Comparison of ENCODE assay signal across 17 cellular contexts in genomic region chr4:6418193-6418755, GRCh38. TPM values are rescaled to one million over a fixed set of nuclear protein-coding genes. Genes with fewer than 3 reads are reported as not detected.
"Had no signal": no experiment of that assay in that cellular context is flagged by ENCODE, and none has a peak within 500 bp of the region (broad histone marks: within the 10 kb centered on the region; RNA-seq: fewer than 3 reads in every experiment).

No MANE protein-coding gene starts in this region.

- H3K27ac ChIP-seq: cardiac muscle cell, ovary, right atrium auricular region, testis, tibial nerve had no signal

- DNase-seq: cerebellar nuclear complex; islet precursor cell; naive thymus-derived CD4-positive, alpha-beta T cell; nephron progenitor cell; ovary; stimulated activated CD4-positive, alpha-beta T cell treated with anti-CD3 and anti-CD28 coated beads, Interleukin-4, amount 100 ng/mL, for 1 hour; testis had no signal

- FAIRE-seq: colon, frontal cortex had no signal

- H3K9me3 Mint-ChIP-seq: dendritic cell treated with granulocyte-macrophage colony-stimulating factor and Interleukin-4, amounts not matched to agents 40 ng/mL and 50 ng/mL, for 4 days; nephron progenitor cell; stimulated activated naive CD8-positive, alpha-beta T cell treated with anti-CD3 and anti-CD28 coated beads, Interleukin-15, Interleukin-2, amounts not matched to agents 100 ng/mL and 50 ng/mL, for 24 hours had no signal

- H3K36me3 ChIP-seq: cardiac muscle cell, ovary, right atrium auricular region, tibial nerve had no signal

- H3K4me3 ChIP-seq: cardiac muscle cell, ovary, right atrium auricular region, smooth muscle cell, testis, tibial nerve had no signal

- H3K36me3 Mint-ChIP-seq: naive thymus-derived CD4-positive, alpha-beta T cell; stimulated activated memory B cell treated with anti-CD40 and anti-IgM and Interleukin-4, amounts not matched to agents 10 μg/mL and 1 μg/mL and 100 μg/mL, for 72 hours had no signal

- H3K4me3 Mint-ChIP-seq: dendritic cell treated with granulocyte-macrophage colony-stimulating factor and Interleukin-4, amounts not matched to agents 40 ng/mL and 50 ng/mL, for 4 days; naive thymus-derived CD4-positive, alpha-beta T cell; nephron progenitor cell; stimulated activated memory B cell treated with anti-CD40 and anti-IgM and Interleukin-4, amounts not matched to agents 10 μg/mL and 1 μg/mL and 100 μg/mL, for 72 hours; stimulated activated naive CD8-positive, alpha-beta T cell treated with anti-CD3 and anti-CD28 coated beads, Interleukin-15, Interleukin-2, amounts not matched to agents 100 ng/mL and 50 ng/mL, for 24 hours had no signal

- ATAC-seq: naive thymus-derived CD4-positive, alpha-beta T cell; stimulated activated memory B cell treated with anti-CD40 and anti-IgM and Interleukin-4, amounts not matched to agents 10 μg/mL and 1 μg/mL and 100 μg/mL, for 72 hours had no signal

- H3K27me3 ChIP-seq: cardiac muscle cell, ovary, right atrium auricular region, testis, tibial nerve had no signal

- H3K27ac Mint-ChIP-seq: dendritic cell treated with granulocyte-macrophage colony-stimulating factor and Interleukin-4, amounts not matched to agents 40 ng/mL and 50 ng/mL, for 4 days; naive thymus-derived CD4-positive, alpha-beta T cell; nephron progenitor cell; stimulated activated memory B cell treated with anti-CD40 and anti-IgM and Interleukin-4, amounts not matched to agents 10 μg/mL and 1 μg/mL and 100 μg/mL, for 72 hours; stimulated activated naive CD8-positive, alpha-beta T cell treated with anti-CD3 and anti-CD28 coated beads, Interleukin-15, Interleukin-2, amounts not matched to agents 100 ng/mL and 50 ng/mL, for 24 hours had no signal

- H3K4me1 Mint-ChIP-seq: naive thymus-derived CD4-positive, alpha-beta T cell; stimulated activated memory B cell treated with anti-CD40 and anti-IgM and Interleukin-4, amounts not matched to agents 10 μg/mL and 1 μg/mL and 100 μg/mL, for 72 hours had no signal

- H3K4me1 ChIP-seq: right atrium auricular region, tibial nerve had no signal

- H3K9me3 ChIP-seq: ovary, right atrium auricular region, testis had no signal

- H3K4me2 ChIP-seq: smooth muscle cell had no signal

RNA-seq across cellular contexts. Expression of gene PPP2R2C, which starts 54.1 kb away (rescaled TPM):
- total RNA-seq: cardiac muscle cell; mononuclear cell; naive thymus-derived CD4-positive, alpha-beta T cell had no signal
- polyA plus RNA-seq: cardiac muscle cell; naive thymus-derived CD4-positive, alpha-beta T cell had no signal
